1 cellular context compared by ENCODE assay signal in genomic region chr1:150820710-150821521, GRCh38.
A peak's percentile ranks its signal among the peaks of the same experiment; 100 is the strongest.
TF ChIP-seq lines count a peak whose summit lies in the region.

No MANE protein-coding gene starts in this region.

TF ChIP-seq in endothelial cell of umbilical vein, 7 proteins besides CTCF, POLR2A, EP300 and RAD21:
- peak; percentile 12 for TF ChIP-seq FOS (IDR thresholded peaks at IDR 0.05; ENCODE audit: borderline replicate concordance, insufficient read depth, low read length)
- TF ChIP-seq JUN (IDR thresholded peaks at IDR 0.05; ENCODE audit: borderline replicate concordance, insufficient read depth, insufficient read length, low read depth): peak; percentile 13
- TF ChIP-seq POLR2AphosphoS5 (IDR thresholded peaks at IDR 0.05; ENCODE audit: insufficient read depth, low read depth, low read length): no peak
